Comparison of ENCODE assay signal across 1 cellular context in genomic region chr4:76550966-76551780, GRCh38.
TF ChIP-seq lines count a peak whose summit lies in the region.

No MANE protein-coding gene starts in this region.

TF ChIP-seq in WTC11, 78 proteins besides CTCF, POLR2A, EP300 and RAD21 (continued from another document):
- TF ChIP-seq STAT6 (CRISPR knock-in tag; conservative IDR thresholded peaks at IDR 0.05; ENCODE audit: low read depth): no peak
- TF ChIP-seq PRDM15 (CRISPR knock-in tag; IDR thresholded peaks at IDR 0.05): no peak
- TF ChIP-seq GRHL2 (CRISPR knock-in tag; IDR thresholded peaks at IDR 0.05; ENCODE audit: insufficient replicate concordance, severe bottlenecking): no peak
- TF ChIP-seq ZNF263 (CRISPR knock-in tag; IDR thresholded peaks at IDR 0.05; ENCODE audit: low read depth): no peak
- no peak for TF ChIP-seq ARID4B (CRISPR knock-in tag; IDR thresholded peaks at IDR 0.05; ENCODE audit: borderline replicate concordance)
